15 cellular contexts compared by ENCODE assay signal in the genomic region with DNA sequence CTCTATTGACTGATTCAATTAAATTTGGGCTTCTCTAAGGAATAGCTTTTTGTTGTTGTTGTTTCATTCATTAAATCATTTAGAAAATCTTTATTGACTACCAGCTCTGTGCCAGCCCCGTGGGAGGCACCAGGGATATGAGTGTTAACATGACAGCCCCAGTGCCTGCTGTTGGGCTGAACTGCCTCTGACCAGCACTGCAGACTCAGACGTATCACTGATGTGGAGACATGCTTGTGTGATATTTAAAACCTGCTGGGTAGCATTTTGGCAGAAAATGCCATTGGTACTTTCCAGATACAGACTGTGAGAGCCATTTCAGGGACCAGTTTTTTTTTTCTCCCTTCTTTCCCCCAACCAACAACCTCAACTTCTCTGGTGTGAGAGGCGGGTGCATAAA. TPM values are rescaled to one million over a fixed set of nuclear protein-coding genes. Genes with fewer than 3 reads are reported as not detected.
"Had no signal": no experiment of that assay in that cellular context is flagged by ENCODE, and none has a peak within 500 bp of the region (broad histone marks: within the 10 kb centered on the region; RNA-seq: fewer than 3 reads in every experiment).

No MANE protein-coding gene starts in this region.

- H3K4me3 ChIP-seq: dorsolateral prefrontal cortex, esophagus muscularis mucosa, testis had no signal

- H3K36me3 ChIP-seq: esophagus muscularis mucosa had no signal

- H3K36me3 Mint-ChIP-seq: natural killer cell treated with Interleukin-12 subunit alpha and Interleukin-12 subunit beta and Interleukin-15 and Interleukin-18, amount 100 ng/mL, for 72 hours had no signal

- H3K4me1 Mint-ChIP-seq: activated CD8-positive, alpha-beta memory T cell treated with anti-CD3 and anti-CD28 coated beads, Interleukin-2, amount 10 ng/mL, durations not matched to agents 7 days and 5 days; stimulated activated naive CD8-positive, alpha-beta T cell treated with anti-CD3 and anti-CD28 coated beads, Interleukin-15, amount 100 ng/mL, for 72 hours had no signal

- H3K4me1 ChIP-seq: testis had no signal

- H3K27ac Mint-ChIP-seq: activated CD8-positive, alpha-beta memory T cell treated with anti-CD3 and anti-CD28 coated beads, Interleukin-2, amount 10 ng/mL, durations not matched to agents 7 days and 5 days; activated T-cell treated with anti-CD3 and anti-CD28 coated beads, Interleukin-2, amount 50 U/mL, for 24 hours; natural killer cell treated with Interleukin-12 subunit alpha and Interleukin-12 subunit beta and Interleukin-15 and Interleukin-18, amount 100 ng/mL, for 72 hours; stimulated activated naive CD8-positive, alpha-beta T cell treated with anti-CD3 and anti-CD28 coated beads, Interleukin-15, amount 100 ng/mL, for 72 hours had no signal

- H3K9me3 ChIP-seq: testis had no signal

- H3K27ac ChIP-seq: testis had no signal

- H3K4me3 Mint-ChIP-seq: activated CD8-positive, alpha-beta memory T cell treated with anti-CD3 and anti-CD28 coated beads, Interleukin-2, amount 10 ng/mL, durations not matched to agents 7 days and 5 days; activated T-cell treated with anti-CD3 and anti-CD28 coated beads, Interleukin-2, amount 50 U/mL, for 24 hours; natural killer cell treated with Interleukin-12 subunit alpha and Interleukin-12 subunit beta and Interleukin-15 and Interleukin-18, amount 100 ng/mL, for 72 hours; stimulated activated naive CD8-positive, alpha-beta T cell treated with anti-CD3 and anti-CD28 coated beads, Interleukin-15, amount 100 ng/mL, for 72 hours had no signal

- ATAC-seq: activated CD8-positive, alpha-beta memory T cell treated with anti-CD3 and anti-CD28 coated beads, Interleukin-2, amount 10 ng/mL, durations not matched to agents 7 days and 5 days; left colon; natural killer cell treated with Interleukin-12 subunit alpha and Interleukin-12 subunit beta and Interleukin-15 and Interleukin-18, amount 100 ng/mL, for 72 hours had no signal

- H3K9me3 Mint-ChIP-seq: natural killer cell treated with Interleukin-12 subunit alpha and Interleukin-12 subunit beta and Interleukin-15 and Interleukin-18, amount 100 ng/mL, for 72 hours had no signal

- DNase-seq: activated CD4-positive, alpha-beta T cell treated with anti-CD3 and anti-CD28 coated beads, Interleukin-2, amount 50 U/mL, for 1 hour; activated CD4-positive, CD25-positive, alpha-beta regulatory T cell; activated CD8-positive, alpha-beta memory T cell treated with anti-CD3 and anti-CD28 coated beads, Interleukin-2, amount 10 ng/mL, durations not matched to agents 7 days and 5 days; activated T-cell treated with anti-CD3 and anti-CD28 coated beads, Interleukin-2, amount 50 U/mL, for 24 hours; aorta; dorsolateral prefrontal cortex; left colon; occipital lobe; stimulated activated CD4-positive, alpha-beta T cell treated with anti-CD3 and anti-CD28 coated beads, Interleukin-12 subunit alpha, Interleukin-12 subunit beta, amount 100 ng/mL, for 4 hours; stimulated activated naive CD8-positive, alpha-beta T cell treated with anti-CD3 and anti-CD28 coated beads, Interleukin-15, amount 100 ng/mL, for 72 hours; testis had no signal

- H3K27me3 ChIP-seq: dorsolateral prefrontal cortex, testis had no signal

RNA-seq across cellular contexts. Expression of a gene that starts 38.6 kb away (rescaled TPM):
- total RNA-seq: activated CD8-positive, alpha-beta memory T cell treated with anti-CD3 and anti-CD28 coated beads, Interleukin-2, amount 10 ng/mL, durations not matched to agents 7 days and 5 days; aorta; bronchial epithelial cell; fibroblast of villous mesenchyme; natural killer cell treated with Interleukin-12 subunit alpha and Interleukin-12 subunit beta and Interleukin-15 and Interleukin-18, amount 100 ng/mL, for 72 hours had no signal
